In genomic region chr3:156674046-156674910, GRCh38 we compare ENCODE assay signal across 8 cellular contexts. TPM values are rescaled to one million over a fixed set of nuclear protein-coding genes. Genes with fewer than 3 reads are reported as not detected.
DNase-seq lines count a peak whose midpoint lies in the region; ATAC-seq and TF ChIP-seq lines count a peak whose summit lies in the region.

TIPARP (plus strand) TSS chr3:156674590; CDS start chr3:156677698, 3,108 bp downstream.

- peak within 1 kb of the TSS; percentile 94 for H3K27ac ChIP-seq in fibroblast of lung (ENCODE audit: insufficient read depth, low read length)

- peak within 1 kb of the TSS; percentile 97 for H3K27ac Mint-ChIP-seq in activated T-helper 17 cell treated with anti-CD3 and anti-CD28 coated beads, Interleukin-2, amount 50 U/mL, for 72 hours
- H3K27ac Mint-ChIP-seq in naive thymus-derived CD8-positive, alpha-beta T cell, result peak within 1 kb of the TSS; percentile 92 to 99 (median 99)

- H3K4me3 ChIP-seq in fibroblast of lung (replicated peaks in 1 of 4; ENCODE audit: control extremely low read depth in 1 of 4, insufficient read depth in 1 of 4, low read depth in 3 of 4, low read length in 4 of 4), result peak within 1 kb of the TSS; percentile 82 to 88 (median 86)

- ATAC-seq in activated T-helper 17 cell treated with anti-CD3 and anti-CD28 coated beads, Interleukin-2, amount 50 U/mL, for 72 hours (replicated peaks), result peak; percentile 80
- ATAC-seq in naive thymus-derived CD8-positive, alpha-beta T cell, result peak; percentile 76 to 80

- TF ChIP-seq CTCF in LNCAP (IDR thresholded peaks at IDR 0.05) (peak; percentile 90), fibroblast of lung (conservative IDR thresholded peaks at IDR 0.05 in 1 of 2, IDR thresholded peaks at IDR 0.05 in 1 of 2; ENCODE audit: low read depth in 1 of 2, low read length in 2 of 2) (peak; percentile 43 to 50)

- H3K4me3 Mint-ChIP-seq in activated T-helper 17 cell treated with anti-CD3 and anti-CD28 coated beads, Interleukin-2, amount 50 U/mL, for 72 hours, result peak within 1 kb of the TSS; percentile 93
- peak within 1 kb of the TSS; percentile 89 to 99 (median 97) for H3K4me3 Mint-ChIP-seq in naive thymus-derived CD8-positive, alpha-beta T cell

- peak within 1 kb of the TSS; percentile 98 for H2AFZ ChIP-seq in fibroblast of lung (ENCODE audit: low read length)

- H3K4me1 Mint-ChIP-seq in activated T-helper 17 cell treated with anti-CD3 and anti-CD28 coated beads, Interleukin-2, amount 50 U/mL, for 72 hours, result peaks cover 35% of the 10 kb centered on the region
- H3K4me1 Mint-ChIP-seq in naive thymus-derived CD8-positive, alpha-beta T cell, result peaks cover 22 to 47% (median 41%) of the 10 kb centered on the region in 4 donors

- peak within 1 kb of the TSS; percentile 89 for H3K4me2 ChIP-seq in fibroblast of lung (ENCODE audit: extremely low read depth, insufficient read depth, low read length)

- H3K4me1 ChIP-seq in fibroblast of lung (ENCODE audit: control insufficient read depth, extremely low read depth, insufficient read depth, low read length), result no peaks in the 10 kb centered on the region

- H3K79me2 ChIP-seq in fibroblast of lung (ENCODE audit: control insufficient read depth, insufficient read depth, low read length), result peaks cover 48% of the 10 kb centered on the region

- H3K36me3 ChIP-seq in fibroblast of lung (ENCODE audit: control insufficient read depth, insufficient read depth, low read length), result peaks cover 3% of the 10 kb centered on the region

- H4K20me1 ChIP-seq in fibroblast of lung (ENCODE audit: control insufficient read depth, extremely low read depth, insufficient read depth, low read length), result no peaks in the 10 kb centered on the region

- no peaks in the 10 kb centered on the region for H3K27me3 Mint-ChIP-seq in activated T-helper 17 cell treated with anti-CD3 and anti-CD28 coated beads, Interleukin-2, amount 50 U/mL, for 72 hours
- H3K27me3 Mint-ChIP-seq in naive thymus-derived CD8-positive, alpha-beta T cell, result no peaks in the 10 kb centered on the region

- peaks cover 51% of the 10 kb centered on the region for H3K36me3 Mint-ChIP-seq in activated T-helper 17 cell treated with anti-CD3 and anti-CD28 coated beads, Interleukin-2, amount 50 U/mL, for 72 hours (ENCODE audit: low read depth)
- H3K36me3 Mint-ChIP-seq in naive thymus-derived CD8-positive, alpha-beta T cell, result peaks cover 0 to 16% (median 14%) of the 10 kb centered on the region in 3 donors

- H3K9me3 ChIP-seq in fibroblast of lung (ENCODE audit: control insufficient read depth, insufficient read depth, low read depth, low read length), result no peaks in the 10 kb centered on the region

- no peaks in the 10 kb centered on the region for H3K9me3 Mint-ChIP-seq in activated T-helper 17 cell treated with anti-CD3 and anti-CD28 coated beads, Interleukin-2, amount 50 U/mL, for 72 hours
- H3K9me3 Mint-ChIP-seq in naive thymus-derived CD8-positive, alpha-beta T cell, result no peaks in the 10 kb centered on the region

- POLR2A ChIA-PET in naive thymus-derived CD8-positive, alpha-beta T cell (lab: Charles Lee), result interaction anchor here (0.6 to 4.7 kb wide), 21 partner anchors 7 to 500 kb away, joined by 3 to 47 read pairs (median 5); partner anchors contain the start of genes CCNL1 and SSR3

- H3K9ac ChIP-seq in fibroblast of lung (ENCODE audit: insufficient read depth, low read length), result peak within 1 kb of the TSS; percentile 97

- DNase-seq in EL, result peak; percentile 98
- peak; percentile 98 for DNase-seq in GOT3 (lab: John Stamatoyannopoulos, UW)
- peak; percentile 100 for DNase-seq in RPMI8226
- peak; percentile 96 to 97 for DNase-seq in fibroblast of lung (ENCODE audit: low read depth in 2 of 2)
- peak; percentile 97 to 99 (median 99) for DNase-seq in naive thymus-derived CD8-positive, alpha-beta T cell
- DNase-seq in stimulated activated naive CD4-positive, alpha-beta T cell (lab: John Stamatoyannopoulos, UW), result peak; percentile 95 to 98 (median 97)

- no peaks in the 10 kb centered on the region for H3K27me3 ChIP-seq in fibroblast of lung (ENCODE audit: control insufficient read depth, insufficient read depth, low read length)

RNA-seq across cellular contexts. Expression of gene TIPARP, which starts in this region (rescaled TPM):
- 10 to 100 TPM; 44.4 to 57.3 TPM for total RNA-seq in activated T-helper 17 cell treated with anti-CD3 and anti-CD28 coated beads, Interleukin-2, amount 50 U/mL, for 72 hours
- 15.9 and 22.1 TPM in 2 replicates for total RNA-seq in fibroblast of lung
- polyA plus RNA-seq in fibroblast of lung, result 8.6 and 11.8 TPM in 2 replicates
- 7.7 and 10.8 TPM in 2 replicates for polyA plus RNA-seq in fibroblast of lung (2012)
- polyA minus RNA-seq in fibroblast of lung (ENCODE audit: low replicate concordance), result 5.3 and 9.9 TPM in 2 replicates
- 10 to 100 TPM; 57.3 to 62.0 TPM for total RNA-seq in naive thymus-derived CD8-positive, alpha-beta T cell
- 10 to 100 TPM in 1 of 3 donors, 1 to 10 TPM in 2; 4.2 to 20.9 (median 7.0) TPM for polyA plus RNA-seq in naive thymus-derived CD8-positive, alpha-beta T cell

Comparison
In these comparisons a context has a peak if more than half of its experiments do, and no peak if none do; other contexts are left out.
1. Peak in every context shown above with its lines: DNase-seq, ATAC-seq, H3K4me3 ChIP-seq and H3K27ac ChIP-seq.